14 cellular contexts compared by ENCODE assay signal in genomic region chr19:48591021-48591420, GRCh38. TPM values are rescaled to one million over a fixed set of nuclear protein-coding genes. Genes with fewer than 3 reads are reported as not detected.
A peak's percentile ranks its signal among the peaks of the same experiment; 100 is the strongest.
DNase-seq lines count a peak whose midpoint lies in the region; TF ChIP-seq lines count a peak whose summit lies in the region.
"Had no signal": no experiment of that assay in that cellular context is flagged by ENCODE, and none has a peak within 500 bp of the region (broad histone marks: within the 10 kb centered on the region; RNA-seq: fewer than 3 reads in every experiment).

No MANE protein-coding gene starts in this region.

- no peaks in the 10 kb centered on the region for H3K9me3 ChIP-seq in PC-9 (ENCODE audit: insufficient read depth, low read depth)
- H3K9me3 ChIP-seq: ascending aorta had no signal

- peaks cover 23% of the 10 kb centered on the region for H3F3A ChIP-seq in PC-9 (ENCODE audit: insufficient read depth, low read depth)

- DNase-seq in DMS 273 (lab: John Stamatoyannopoulos, UW; ENCODE audit: unreplicated experiment) (peak; percentile 38), DMS 273 treated with DMSO at 0.1 percent for 48 hours (lab: John Stamatoyannopoulos, UW) (no peak), PC-9 (no peak), kidney tubule cell (ENCODE audit: low spot score) (peak; percentile 23), amniotic stem cell (lab: John Stamatoyannopoulos, UW) (no peak), cerebellum (ENCODE audit: low spot score) (no peak)
- DNase-seq: midbrain, WERI-Rb-1 had no signal

- no peaks in the 10 kb centered on the region for H3K27me3 ChIP-seq in PC-9 (ENCODE audit: insufficient read depth, low read depth)
- H3K27me3 ChIP-seq: ascending aorta had no signal

- intact Hi-C loops in PC-9 (cut with micrococcal nuclease; ENCODE audit: unreplicated experiment), result no loop called here

- CTCF ChIA-PET in PC-9 (lab: Charles Lee), result interaction anchor here (0.5 kb wide), 1 partner anchor 98 kb away, joined by 17 read pairs; no protein-coding TSS in a partner anchor

- no peak overlapping the region for H3K4me2 ChIP-seq in PC-9

- no TSS peak for BruUV-seq in PC-9 (replicated peaks; lab: Mats Ljungman, UMichigan)

- H4K20me1 ChIP-seq in PC-9 (ENCODE audit: insufficient read depth), result no peaks in the 10 kb centered on the region

- H2AFZ ChIP-seq in PC-9, result no peak overlapping the region

- TF ChIP-seq CTCF in PC-9 (conservative IDR thresholded peaks at IDR 0.05), result peak; percentile 31; the same call in 1 of the 2 replicates

- no peaks in the 10 kb centered on the region for H3K79me2 ChIP-seq in PC-9 (ENCODE audit: low read depth)

- H3K36me3 ChIP-seq in PC-9 (ENCODE audit: low read depth), result no peaks in the 10 kb centered on the region
- H3K36me3 ChIP-seq: ascending aorta, WERI-Rb-1 had no signal

- no peaks in the 10 kb centered on the region for H3K9me2 ChIP-seq in PC-9 (ENCODE audit: insufficient read depth)

- H3K27ac ChIP-seq in PC-9, result no peak overlapping the region
- H3K27ac ChIP-seq: 22Rv1, ascending aorta, WERI-Rb-1 had no signal

- no peak overlapping the region for H3K4me3 ChIP-seq in PC-9
- H3K4me3 ChIP-seq: ascending aorta had no signal

- H3K4me1 ChIP-seq in PC-9 (replicated peaks; ENCODE audit: insufficient read depth), result peaks cover 10% of the 10 kb centered on the region

- POLR2A ChIA-PET in PC-9 (lab: Charles Lee; ENCODE audit: unreplicated experiment), result no interaction called here

RNA-seq across cellular contexts. Expression of gene SPACA4, which starts 15.5 kb away (rescaled TPM):
- total RNA-seq in PC-9 (2021) (not detected in 2 replicates), cerebellum (not detected)
- total RNA-seq: ascending aorta, endothelial cell of umbilical vein, pulmonary artery endothelial cell, RPMI7951, subcutaneous adipose tissue had no signal

RNA-seq across cellular contexts. Expression of gene FAM83E, which starts 23.9 kb away (rescaled TPM):
- total RNA-seq in PC-9 (2021), result 12.3 and 17.4 TPM in 2 replicates
- not detected for total RNA-seq in cerebellum
- total RNA-seq: ascending aorta, subcutaneous adipose tissue had no signal

RNA-seq across cellular contexts. Expression of gene RPL18, which starts 28.0 kb away (rescaled TPM):
- total RNA-seq in PC-9 (2021) (1,618 and 1,710 TPM in 2 replicates), cerebellum (670 TPM)

RNA-seq across cellular contexts. Expression of gene SPHK2, which starts 28.3 kb away (rescaled TPM):
- 18.4 and 20.0 TPM in 2 replicates for total RNA-seq in PC-9 (2021)
- total RNA-seq in cerebellum, result 9.8 TPM

RNA-seq across cellular contexts. Expression of gene SULT2B1, which starts 39.0 kb away (rescaled TPM):
- total RNA-seq in PC-9 (2021) (4.4 and 6.2 TPM in 2 replicates), cerebellum (not detected)
- total RNA-seq: ascending aorta, endothelial cell of umbilical vein, pulmonary artery endothelial cell, RPMI7951, subcutaneous adipose tissue had no signal

Comparison
In these comparisons a context has a peak if more than half of its experiments do, and no peak if none do; other contexts are left out.
1. DNase-seq: peak in DMS 273 (single experiment) and kidney tubule cell (single experiment); none in DMS 273 treated with DMSO at 0.1 percent for 48 hours (single experiment), PC-9 (0 of 2), amniotic stem cell (single experiment) and cerebellum (single experiment).
2. RNA of gene FAM83E, which starts 23.9 kb away (total RNA-seq): 12.3 to 17.4 TPM in PC-9; not detected in cerebellum (single experiment); every median in the first group is over 10 times any median in the second.